In genomic region chr3:63818282-63819150, GRCh38 we compare ENCODE assay signal across 8 cellular contexts. TPM values are rescaled to one million over a fixed set of nuclear protein-coding genes. Genes with fewer than 3 reads are reported as not detected.
DNase-seq lines count a peak whose midpoint lies in the region; ATAC-seq and TF ChIP-seq lines count a peak whose summit lies in the region.

No MANE protein-coding gene starts in this region.

- H3K9me3 ChIP-seq in Caco-2 (no peaks in the 10 kb centered on the region), Karpas-422 (ENCODE audit: low read length) (no peaks in the 10 kb centered on the region)

- DNase-seq in Caco-2 (peak; percentile 40 to 63), Karpas-422 (peak; percentile 81), SK-N-DZ (ENCODE audit: low spot score) (peak; percentile 20), head of caudate nucleus (peak in 40 of 42 donors; percentile 23 to 92 (median 75)), retinal pigment epithelial cell (ENCODE audit: low read depth) (peak; percentile 13), NCI-H128 (lab: John Stamatoyannopoulos, UW; ENCODE audit: unreplicated experiment) (no peak)
- peak in 1 of 2 donors; percentile 60 for DNase-seq in activated naive CD4-positive, alpha-beta T cell treated with anti-CD3 and anti-CD28 coated beads, Interleukin-2, amount 50 U/mL, for 72 hours (ENCODE audit: low spot score in 2 of 2)

- POLR2A ChIA-PET in Caco-2 (lab: Charles Lee), result no interaction called here

- H3K79me2 ChIP-seq in Karpas-422 (ENCODE audit: low read length), result no peaks in the 10 kb centered on the region

- no peaks in the 10 kb centered on the region for H3K9me2 ChIP-seq in Karpas-422 (replicated peaks; ENCODE audit: insufficient read depth, low read length)

- H3K4me1 ChIP-seq in Caco-2, result no peaks in the 10 kb centered on the region
- H3K4me1 ChIP-seq in Karpas-422 (ENCODE audit: low read length), result no peaks in the 10 kb centered on the region

- TF ChIP-seq CTCF in Caco-2 (IDR thresholded peaks at IDR 0.05; ENCODE audit: insufficient read depth in 1 of 2, low read depth in 1 of 2, low read length in 1 of 2, severe bottlenecking in 1 of 2, unreplicated experiment in 1 of 2), result peak; percentile 76 to 83
- peak; percentile 78 for TF ChIP-seq CTCF in retinal pigment epithelial cell (conservative IDR thresholded peaks at IDR 0.05; ENCODE audit: low read depth, low read length)

- peak; percentile 79 for ATAC-seq in GM21381 (IDR thresholded peaks at IDR 0.05; ENCODE audit: unreplicated experiment)
- ATAC-seq in activated naive CD4-positive, alpha-beta T cell treated with anti-CD3 and anti-CD28 coated beads, Interleukin-2, amount 50 U/mL, for 72 hours, result peak; percentile 29 to 59

- H3K9me3 Mint-ChIP-seq in Caco-2 (ENCODE audit: unreplicated experiment), result no peaks in the 10 kb centered on the region
- H3K9me3 Mint-ChIP-seq in activated naive CD4-positive, alpha-beta T cell treated with anti-CD3 and anti-CD28 coated beads, Interleukin-2, amount 50 U/mL, for 72 hours, result no peaks in the 10 kb centered on the region

- H3K27ac ChIP-seq in Karpas-422 (ENCODE audit: low read length), result no peak overlapping the region

- H3K27me3 ChIP-seq in Caco-2 (replicated peaks; ENCODE audit: control insufficient read depth, insufficient read depth, low read length) (no peaks in the 10 kb centered on the region), Karpas-422 (ENCODE audit: low read length) (no peaks in the 10 kb centered on the region)

- H3K36me3 ChIP-seq in Caco-2 (ENCODE audit: control insufficient read depth, insufficient read depth, low read length) (no peaks in the 10 kb centered on the region), Karpas-422 (ENCODE audit: insufficient read depth, low read length) (no peaks in the 10 kb centered on the region)

- no peaks in the 10 kb centered on the region for H3K4me1 Mint-ChIP-seq in Caco-2 (ENCODE audit: low read depth, unreplicated experiment)

- H3K4me2 ChIP-seq in Karpas-422 (ENCODE audit: low read depth, low read length, poor library complexity, severe bottlenecking), result no peak overlapping the region

- no peak overlapping the region for H3K4me3 ChIP-seq in Caco-2 (ENCODE audit: low read depth, low read length)
- H3K4me3 ChIP-seq in Karpas-422 (ENCODE audit: low read length), result no peak overlapping the region
- peak overlapping the region; percentile 5 for H3K4me3 ChIP-seq in retinal pigment epithelial cell (ENCODE audit: low read length)

- no peak overlapping the region for H2AFZ ChIP-seq in Karpas-422 (ENCODE audit: low read length)

- H3K27me3 Mint-ChIP-seq in Caco-2 (ENCODE audit: insufficient read depth, unreplicated experiment), result no peaks in the 10 kb centered on the region

- no peak overlapping the region for H3K27ac Mint-ChIP-seq in Caco-2 (ENCODE audit: unreplicated experiment)
- H3K27ac Mint-ChIP-seq in activated naive CD4-positive, alpha-beta T cell treated with anti-CD3 and anti-CD28 coated beads, Interleukin-2, amount 50 U/mL, for 72 hours, result no peak overlapping the region

- intact Hi-C loops in Caco-2 (cut with micrococcal nuclease; ENCODE audit: unreplicated experiment) (loop anchor here (1.0 to 5.0 kb wide), 4 partner anchors 157 to 469 kb away; no protein-coding TSS in a partner anchor), head of caudate nucleus (cut with DNase I) (loop anchor here (2.0 kb wide), 1 partner anchor 468 kb away; no protein-coding TSS in a partner anchor)

- H3K4me3 Mint-ChIP-seq in Caco-2 (ENCODE audit: unreplicated experiment), result no peak overlapping the region

- H4K20me1 ChIP-seq in Karpas-422 (ENCODE audit: insufficient read depth, low read depth, low read length), result no peaks in the 10 kb centered on the region

- H3K36me3 Mint-ChIP-seq in Caco-2 (ENCODE audit: insufficient read depth, unreplicated experiment), result no peaks in the 10 kb centered on the region
- H3K36me3 Mint-ChIP-seq in activated naive CD4-positive, alpha-beta T cell treated with anti-CD3 and anti-CD28 coated beads, Interleukin-2, amount 50 U/mL, for 72 hours, result no peaks in the 10 kb centered on the region

- no peak overlapping the region for H3K9ac ChIP-seq in Karpas-422 (ENCODE audit: low read length)

- no TSS peak for BruUV-seq in Caco-2 (replicated peaks; lab: Mats Ljungman, UMichigan)

- CTCF ChIA-PET in Caco-2 (lab: Charles Lee), result interaction anchor here (0.6 to 2.5 kb wide), 2 partner anchors 185 to 468 kb away, joined by 4 to 13 read pairs; no protein-coding TSS in a partner anchor

RNA-seq across cellular contexts. Expression of gene C3orf49, which starts 0.6 kb away (rescaled TPM):
- not detected in 2 replicates for total RNA-seq in Caco-2 (2022)
- not detected in 2 replicates for total RNA-seq in Karpas-422 (2014; rRNA removed; shearing (Covaris generic); ENCODE audit: low replicate concordance)
- polyA plus RNA-seq in SK-N-DZ (2014; cell fraction: cytosol; rRNA removed), result not detected in 2 replicates
- not detected in 2 replicates for polyA plus RNA-seq in SK-N-DZ (2014; cell fraction: nucleus; rRNA removed)
- not detected for total RNA-seq in activated naive CD4-positive, alpha-beta T cell treated with anti-CD3 and anti-CD28 coated beads, Interleukin-2, amount 50 U/mL, for 72 hours

RNA-seq across cellular contexts. Expression of gene THOC7, which starts 45.1 kb away (rescaled TPM):
- total RNA-seq in Caco-2 (2022), result 68.4 and 78.3 TPM in 2 replicates
- 96.2 and 98.7 TPM in 2 replicates for total RNA-seq in Karpas-422 (2014; rRNA removed; shearing (Covaris generic); ENCODE audit: low replicate concordance)
- polyA plus RNA-seq in SK-N-DZ (2014; cell fraction: cytosol; rRNA removed), result 69.1 and 80.2 TPM in 2 replicates
- 31.5 and 47.6 TPM in 2 replicates for polyA plus RNA-seq in SK-N-DZ (2014; cell fraction: nucleus; rRNA removed)
- 10 to 100 TPM; 15.6 to 89.2 TPM for total RNA-seq in activated naive CD4-positive, alpha-beta T cell treated with anti-CD3 and anti-CD28 coated beads, Interleukin-2, amount 50 U/mL, for 72 hours

RNA-seq across cellular contexts. Expression of gene ATXN7, which starts 45.2 kb away (rescaled TPM):
- total RNA-seq in Caco-2 (2022), result 22.5 and 22.8 TPM in 2 replicates
- total RNA-seq in Karpas-422 (2014; rRNA removed; shearing (Covaris generic); ENCODE audit: low replicate concordance), result 30.4 and 33.6 TPM in 2 replicates
- 1.7 and 2.5 TPM in 2 replicates for polyA plus RNA-seq in SK-N-DZ (2014; cell fraction: cytosol; rRNA removed)
- 4.0 and 8.1 TPM in 2 replicates for polyA plus RNA-seq in SK-N-DZ (2014; cell fraction: nucleus; rRNA removed)
- total RNA-seq in activated naive CD4-positive, alpha-beta T cell treated with anti-CD3 and anti-CD28 coated beads, Interleukin-2, amount 50 U/mL, for 72 hours, result 10 to 100 TPM; 28.6 to 54.9 TPM
